In the genomic region with DNA sequence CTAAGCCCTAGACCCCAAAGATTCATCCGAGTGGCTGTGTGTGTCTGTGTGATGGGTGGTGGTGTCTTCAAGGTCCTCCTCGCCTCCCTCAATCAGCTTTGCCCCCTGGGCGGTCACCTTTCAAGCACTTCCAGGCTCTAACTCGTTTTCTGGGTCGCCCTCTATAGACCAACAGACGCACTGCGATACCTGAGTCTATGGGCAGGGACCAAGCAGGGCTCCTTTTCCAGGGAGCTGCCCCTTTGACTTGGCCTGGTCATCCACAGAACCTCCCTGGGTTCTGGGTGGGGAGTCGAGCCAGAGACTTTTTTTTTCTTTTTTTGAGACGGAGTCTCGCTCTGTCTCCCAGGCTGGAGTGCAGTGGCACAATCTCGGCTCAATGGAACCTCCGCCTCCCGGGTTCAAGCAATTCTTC, we compare ENCODE assay signal across 8 cellular contexts. TPM values are rescaled to one million over a fixed set of nuclear protein-coding genes. Genes with fewer than 3 reads are reported as not detected.
DNase-seq lines count a peak whose midpoint lies in the region; ATAC-seq and TF ChIP-seq lines count a peak whose summit lies in the region.

No MANE protein-coding gene starts in this region.

- DNase-seq in Ammon's horn (ENCODE audit: low spot score) (peak; percentile 55), NCI-H2196 (lab: John Stamatoyannopoulos, UW; ENCODE audit: unreplicated experiment) (peak; percentile 72), chondrocyte (ENCODE audit: low spot score) (no peak), left lobe of liver (ENCODE audit: low spot score) (peak; percentile 66)
- peak; percentile 75 for DNase-seq in stimulated activated CD4-positive, alpha-beta T cell treated with anti-CD3 and anti-CD28 coated beads, Interleukin-4, amount 100 ng/mL, for 24 hours

- peak overlapping the region; percentile 87 for H3K27ac Mint-ChIP-seq in chondrocyte (ENCODE audit: unreplicated experiment)

- peaks cover 12% of the 10 kb centered on the region for H3K36me3 Mint-ChIP-seq in chondrocyte (ENCODE audit: low read depth)

- H3K27me3 Mint-ChIP-seq in chondrocyte (ENCODE audit: low read depth): no peaks in the 10 kb centered on the region

- no peaks in the 10 kb centered on the region for H3K9me3 Mint-ChIP-seq in chondrocyte (ENCODE audit: low read depth)

- peak overlapping the region; percentile 85 for H3K4me3 Mint-ChIP-seq in chondrocyte (ENCODE audit: unreplicated experiment)

- peaks cover 10% of the 10 kb centered on the region for H3K4me1 Mint-ChIP-seq in chondrocyte (ENCODE audit: low read depth)

- TF ChIP-seq CTCF in chondrocyte (IDR thresholded peaks at IDR 0.05): peak; percentile 80

- ATAC-seq in GM21723 (IDR thresholded peaks at IDR 0.05; ENCODE audit: unreplicated experiment) (peak; percentile 50), left lobe of liver (peak; percentile 68), GM21515 (IDR thresholded peaks at IDR 0.05; ENCODE audit: unreplicated experiment) (no peak)
- peak; percentile 53 to 57 for ATAC-seq in activated CD4-positive, CD25-positive, alpha-beta regulatory T cell treated with anti-CD3 and anti-CD28 coated beads, Interleukin-2, amount 50 U/mL, for 24 hours

RNA-seq across cellular contexts. Expression of gene SLC27A4, which starts 1.1 kb away (rescaled TPM):
- 38.4 to 42.1 TPM (median 41.7 TPM) in 3 replicates for total RNA-seq in chondrocyte
- total RNA-seq in left lobe of liver: 30.3 TPM

RNA-seq across cellular contexts. Expression of gene COQ4, which starts 18.8 kb away (rescaled TPM):
- total RNA-seq in chondrocyte (19.7 to 37.5 TPM (median 24.5 TPM) in 3 replicates), left lobe of liver (34.2 TPM)

RNA-seq across cellular contexts. Expression of gene TRUB2, which starts 19.2 kb away (rescaled TPM):
- total RNA-seq in chondrocyte (19.8 to 22.2 TPM (median 20.8 TPM) in 3 replicates), left lobe of liver (28.7 TPM)

RNA-seq across cellular contexts. Expression of gene URM1, which starts 29.7 kb away (rescaled TPM):
- total RNA-seq in chondrocyte: 50.5 to 60.6 TPM (median 57.6 TPM) in 3 replicates
- 24.6 TPM for total RNA-seq in left lobe of liver
